Comparison of ENCODE assay signal across 18 cellular contexts in genomic region chr5:127111112-127111511, GRCh38.
DNase-seq lines count a peak whose midpoint lies in the region; ATAC-seq lines count a peak whose summit lies in the region.
"Had no signal": no experiment of that assay in that cellular context is flagged by ENCODE, and none has a peak within 500 bp of the region (broad histone marks: within the 10 kb centered on the region; RNA-seq: fewer than 3 reads in every experiment).

No MANE protein-coding gene starts in this region.

- ATAC-seq in GM18511 (IDR thresholded peaks at IDR 0.05; ENCODE audit: unreplicated experiment) (peak; percentile 93), GM21360 (IDR thresholded peaks at IDR 0.05; ENCODE audit: unreplicated experiment) (peak; percentile 80), HG03066 (IDR thresholded peaks at IDR 0.05; ENCODE audit: low read depth, unreplicated experiment) (peak; percentile 66), HG02970 (IDR thresholded peaks at IDR 0.05; ENCODE audit: low FRiP score, unreplicated experiment) (no peak), HG03442 (IDR thresholded peaks at IDR 0.05; ENCODE audit: unreplicated experiment) (no peak)
- ATAC-seq: activated T-helper 17 cell treated with anti-CD3 and anti-CD28 coated beads, Interleukin-2, amount 50 U/mL, for 72 hours; right cardiac atrium had no signal

- DNase-seq in MV-4-11 (lab: John Stamatoyannopoulos, UW) (peak; percentile 59), foreskin melanocyte (no peak), pons (ENCODE audit: low spot score) (no peak)
- DNase-seq: CD4-positive, CD25-positive, alpha-beta regulatory T cell; central memory CD4-positive, alpha-beta T cell; DMS79 treated with DMSO at 0.1 percent for 48 hours; endodermal cell; GOT3; hypothalamus; NCI-H1417; NCI-H774; right cardiac atrium had no signal

Comparison
In these comparisons a context has a peak if more than half of its experiments do, and no peak if none do; other contexts are left out.
1. ATAC-seq: peak in GM18511 (single experiment), GM21360 (single experiment) and HG03066 (single experiment); none in HG02970 (single experiment) and HG03442 (single experiment).